In genomic region chr7:14720792-14721191, GRCh38 we compare ENCODE assay signal across 13 cellular contexts.
"Had no signal": no experiment of that assay in that cellular context is flagged by ENCODE, and none has a peak within 500 bp of the region (broad histone marks: within the 10 kb centered on the region; RNA-seq: fewer than 3 reads in every experiment).

No MANE protein-coding gene starts in this region.

- H3K27ac ChIP-seq: colonic mucosa, tibial nerve had no signal

- H3K36me3 Mint-ChIP-seq: memory B cell; natural killer cell treated with Interleukin-12 subunit alpha and Interleukin-12 subunit beta and Interleukin-15 and Interleukin-18, amount 100 ng/mL, for 72 hours; stimulated activated effector memory CD8-positive, alpha-beta T cell treated with anti-CD3 and anti-CD28 coated beads, Interleukin-12 subunit alpha, Interleukin-12 subunit beta, amount 100 ng/mL, for 72 hours; WTC11 had no signal

- ATAC-seq: activated naive CD8-positive, alpha-beta T cell treated with anti-CD3 and anti-CD28 coated beads, Interleukin-2, amount 50 U/mL, for 24 hours; left colon; natural killer cell treated with Interleukin-12 subunit alpha and Interleukin-12 subunit beta and Interleukin-15 and Interleukin-18, amount 100 ng/mL, for 72 hours; stimulated activated effector memory CD8-positive, alpha-beta T cell treated with anti-CD3 and anti-CD28 coated beads, Interleukin-12 subunit alpha, Interleukin-12 subunit beta, amount 100 ng/mL, for 72 hours; WTC11 had no signal

- H3K4me3 ChIP-seq: colonic mucosa, smooth muscle cell, tibial nerve had no signal

- H3K27ac Mint-ChIP-seq: activated naive CD8-positive, alpha-beta T cell treated with anti-CD3 and anti-CD28 coated beads, Interleukin-2, amount 50 U/mL, for 24 hours; activated T-helper 1 cell treated with anti-CD3 and anti-CD28 coated beads, Interleukin-12 subunit alpha, Interleukin-12 subunit beta, Interleukin-2, Interleukin-4 antibody, amounts not matched to agents 30 ng/mL and 10 ng/mL and 1 ng/mL, durations not matched to agents 14 hours and 24 hours and 36 hours; memory B cell; natural killer cell treated with Interleukin-12 subunit alpha and Interleukin-12 subunit beta and Interleukin-15 and Interleukin-18, amount 100 ng/mL, for 72 hours; stimulated activated effector memory CD8-positive, alpha-beta T cell treated with anti-CD3 and anti-CD28 coated beads, Interleukin-12 subunit alpha, Interleukin-12 subunit beta, amount 100 ng/mL, for 72 hours; WTC11 had no signal

- H3K36me3 ChIP-seq: colonic mucosa, tibial nerve had no signal

- H3K27me3 ChIP-seq: colonic mucosa, tibial nerve had no signal

- H3K9me3 Mint-ChIP-seq: activated naive CD8-positive, alpha-beta T cell treated with anti-CD3 and anti-CD28 coated beads, Interleukin-2, amount 50 U/mL, for 24 hours; activated T-helper 1 cell treated with anti-CD3 and anti-CD28 coated beads, Interleukin-12 subunit alpha, Interleukin-12 subunit beta, Interleukin-2, Interleukin-4 antibody, amounts not matched to agents 30 ng/mL and 10 ng/mL and 1 ng/mL, durations not matched to agents 14 hours and 24 hours and 36 hours; memory B cell; stimulated activated effector memory CD8-positive, alpha-beta T cell treated with anti-CD3 and anti-CD28 coated beads, Interleukin-12 subunit alpha, Interleukin-12 subunit beta, amount 100 ng/mL, for 72 hours; WTC11 had no signal

- H3K4me2 ChIP-seq: smooth muscle cell had no signal

- H3K4me1 Mint-ChIP-seq: activated naive CD8-positive, alpha-beta T cell treated with anti-CD3 and anti-CD28 coated beads, Interleukin-2, amount 50 U/mL, for 24 hours; memory B cell; stimulated activated effector memory CD8-positive, alpha-beta T cell treated with anti-CD3 and anti-CD28 coated beads, Interleukin-12 subunit alpha, Interleukin-12 subunit beta, amount 100 ng/mL, for 72 hours had no signal

- DNase-seq: activated CD4-positive, alpha-beta T cell treated with anti-CD3 and anti-CD28 coated beads for 48 hours; activated naive CD4-positive, alpha-beta T cell treated with Interleukin-2 at 50 U/mL for 16 hours; activated naive CD8-positive, alpha-beta T cell treated with anti-CD3 and anti-CD28 coated beads, Interleukin-2, amount 50 U/mL, for 24 hours; caudate nucleus; colonic mucosa; left colon had no signal

- H3K4me3 Mint-ChIP-seq: activated naive CD8-positive, alpha-beta T cell treated with anti-CD3 and anti-CD28 coated beads, Interleukin-2, amount 50 U/mL, for 24 hours; activated T-helper 1 cell treated with anti-CD3 and anti-CD28 coated beads, Interleukin-12 subunit alpha, Interleukin-12 subunit beta, Interleukin-2, Interleukin-4 antibody, amounts not matched to agents 30 ng/mL and 10 ng/mL and 1 ng/mL, durations not matched to agents 14 hours and 24 hours and 36 hours; memory B cell; natural killer cell treated with Interleukin-12 subunit alpha and Interleukin-12 subunit beta and Interleukin-15 and Interleukin-18, amount 100 ng/mL, for 72 hours; stimulated activated effector memory CD8-positive, alpha-beta T cell treated with anti-CD3 and anti-CD28 coated beads, Interleukin-12 subunit alpha, Interleukin-12 subunit beta, amount 100 ng/mL, for 72 hours; WTC11 had no signal

- H3K9me3 ChIP-seq: colonic mucosa, tibial nerve had no signal

- H3K4me1 ChIP-seq: colonic mucosa had no signal

- H3K27me3 Mint-ChIP-seq: activated naive CD8-positive, alpha-beta T cell treated with anti-CD3 and anti-CD28 coated beads, Interleukin-2, amount 50 U/mL, for 24 hours; memory B cell; natural killer cell treated with Interleukin-12 subunit alpha and Interleukin-12 subunit beta and Interleukin-15 and Interleukin-18, amount 100 ng/mL, for 72 hours had no signal
